9 cellular contexts compared by ENCODE assay signal in the genomic region with DNA sequence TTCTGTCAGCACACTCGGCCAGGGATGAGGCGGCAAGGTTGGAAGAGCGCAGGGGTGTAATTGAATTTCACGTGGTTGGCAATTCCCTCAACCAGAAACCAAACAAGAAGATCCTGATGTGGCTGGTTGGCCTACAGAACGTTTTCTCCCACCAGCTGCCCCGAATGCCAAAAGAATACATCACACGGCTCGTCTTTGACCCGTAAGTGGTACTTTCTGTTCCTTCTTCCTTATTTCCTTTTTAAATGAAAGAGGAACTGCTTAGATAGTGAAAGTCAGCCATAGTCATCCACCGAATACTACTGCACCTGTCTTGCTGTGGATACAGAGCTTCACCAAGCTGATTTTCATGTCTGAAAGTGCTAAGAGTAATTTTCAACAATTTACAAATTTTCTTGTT.
DNase-seq lines count a peak whose midpoint lies in the region; ATAC-seq and TF ChIP-seq lines count a peak whose summit lies in the region.
"Had no signal": no experiment of that assay in that cellular context is flagged by ENCODE, and none has a peak within 500 bp of the region (broad histone marks: within the 10 kb centered on the region; RNA-seq: fewer than 3 reads in every experiment).

No MANE protein-coding gene starts in this region.

- DNase-seq in activated naive CD4-positive, alpha-beta T cell treated with anti-CD3 and anti-CD28 coated beads, Interleukin-2, amount 10 ng/mL, durations not matched to agents 7 days and 5 days = no peak
- no peak for DNase-seq in activated naive CD4-positive, alpha-beta T cell treated with anti-CD3 and anti-CD28 coated beads for 36 hours
- DNase-seq in SKM-1 (lab: John Stamatoyannopoulos, UW; ENCODE audit: unreplicated experiment) = peak; percentile 78
- DNase-seq in upper lobe of left lung = no peak
- no peak for DNase-seq in COLO829 (ENCODE audit: low spot score)
- no peak for DNase-seq in NCI-H1048 (lab: John Stamatoyannopoulos, UW)
- no peak for DNase-seq in PC-9

- no peak overlapping the region for H3K4me2 ChIP-seq in PC-9

- H3K27ac Mint-ChIP-seq in activated naive CD4-positive, alpha-beta T cell treated with anti-CD3 and anti-CD28 coated beads, Interleukin-2, amount 10 ng/mL, durations not matched to agents 7 days and 5 days = peak overlapping the region; percentile 15
- no peak overlapping the region for H3K27ac Mint-ChIP-seq in activated naive CD4-positive, alpha-beta T cell treated with anti-CD3 and anti-CD28 coated beads for 36 hours

- no peaks in the 10 kb centered on the region for H3K9me3 Mint-ChIP-seq in activated naive CD4-positive, alpha-beta T cell treated with anti-CD3 and anti-CD28 coated beads, Interleukin-2, amount 10 ng/mL, durations not matched to agents 7 days and 5 days
- no peaks in the 10 kb centered on the region for H3K9me3 Mint-ChIP-seq in activated naive CD4-positive, alpha-beta T cell treated with anti-CD3 and anti-CD28 coated beads for 36 hours

- no peak for TF ChIP-seq EP300 in upper lobe of left lung (IDR thresholded peaks at IDR 0.05)

- no peak overlapping the region for H3K4me3 Mint-ChIP-seq in activated naive CD4-positive, alpha-beta T cell treated with anti-CD3 and anti-CD28 coated beads, Interleukin-2, amount 10 ng/mL, durations not matched to agents 7 days and 5 days
- H3K4me3 Mint-ChIP-seq in activated naive CD4-positive, alpha-beta T cell treated with anti-CD3 and anti-CD28 coated beads for 36 hours = no peak overlapping the region

- peaks cover 77% of the 10 kb centered on the region for H3K36me3 Mint-ChIP-seq in activated naive CD4-positive, alpha-beta T cell treated with anti-CD3 and anti-CD28 coated beads, Interleukin-2, amount 10 ng/mL, durations not matched to agents 7 days and 5 days
- H3K36me3 Mint-ChIP-seq in activated naive CD4-positive, alpha-beta T cell treated with anti-CD3 and anti-CD28 coated beads for 36 hours (ENCODE audit: low read depth) = peaks cover 31% of the 10 kb centered on the region

- H3K36me3 ChIP-seq in upper lobe of left lung (peaks cover 5 to 56% (median 14%) of the 10 kb centered on the region in 4 donors), PC-9 (ENCODE audit: low read depth) (no peaks in the 10 kb centered on the region)

- CTCF ChIA-PET in activated naive CD4-positive, alpha-beta T cell treated with anti-CD3 and anti-CD28 coated beads, Interleukin-2, amount 10 ng/mL, durations not matched to agents 7 days and 5 days (lab: Charles Lee) = interaction anchor here (0.9 kb wide), 1 partner anchor 23 kb away, joined by 3 read pairs; no protein-coding TSS in a partner anchor
- CTCF ChIA-PET in activated naive CD4-positive, alpha-beta T cell treated with anti-CD3 and anti-CD28 coated beads for 36 hours (lab: Charles Lee) = no interaction called here
- CTCF ChIA-PET in PC-9 (lab: Charles Lee) = no interaction called here

- H3K4me3 ChIP-seq in upper lobe of left lung (no peak overlapping the region), PC-9 (no peak overlapping the region)
- H3K4me3 ChIP-seq: gastrocnemius medialis had no signal

- 77 to 79% methylated on average over 10 of the region's 10 CpGs for WGBS in upper lobe of left lung, 2 donors

- H3K27ac ChIP-seq in upper lobe of left lung (no peak overlapping the region), PC-9 (no peak overlapping the region)
- H3K27ac ChIP-seq: gastrocnemius medialis had no signal

- intact Hi-C loops in activated naive CD4-positive, alpha-beta T cell treated with anti-CD3 and anti-CD28 coated beads for 36 hours (cut with micrococcal nuclease) = no loop called here
- intact Hi-C loops in PC-9 (cut with micrococcal nuclease; ENCODE audit: unreplicated experiment) = no loop called here

- peak; percentile 99 for ATAC-seq in HG03060 (IDR thresholded peaks at IDR 0.05; ENCODE audit: low read depth, unreplicated experiment)
- ATAC-seq in upper lobe of left lung (ENCODE audit: low FRiP score in 2 of 2) = peak; percentile 59 to 80
- ATAC-seq: gastrocnemius medialis had no signal

- no peaks in the 10 kb centered on the region for H3K9me2 ChIP-seq in PC-9 (ENCODE audit: insufficient read depth)

- H3K9me3 ChIP-seq in upper lobe of left lung = no peaks in the 10 kb centered on the region
- H3K9me3 ChIP-seq in PC-9 (ENCODE audit: insufficient read depth, low read depth) = no peaks in the 10 kb centered on the region
- H3K9me3 ChIP-seq: gastrocnemius medialis had no signal

- no peak for TF ChIP-seq POLR2A in upper lobe of left lung (IDR thresholded peaks at IDR 0.05)

- H3K27me3 Mint-ChIP-seq in activated naive CD4-positive, alpha-beta T cell treated with anti-CD3 and anti-CD28 coated beads, Interleukin-2, amount 10 ng/mL, durations not matched to agents 7 days and 5 days = no peaks in the 10 kb centered on the region
- H3K27me3 Mint-ChIP-seq in activated naive CD4-positive, alpha-beta T cell treated with anti-CD3 and anti-CD28 coated beads for 36 hours (ENCODE audit: low read depth) = no peaks in the 10 kb centered on the region

- H2AFZ ChIP-seq in PC-9 = no peak overlapping the region

- no peaks in the 10 kb centered on the region for H4K20me1 ChIP-seq in PC-9 (ENCODE audit: insufficient read depth)

- H3K79me2 ChIP-seq in PC-9 (ENCODE audit: low read depth) = no peaks in the 10 kb centered on the region

- peaks cover 6% of the 10 kb centered on the region for H3K4me1 Mint-ChIP-seq in activated naive CD4-positive, alpha-beta T cell treated with anti-CD3 and anti-CD28 coated beads, Interleukin-2, amount 10 ng/mL, durations not matched to agents 7 days and 5 days
- no peaks in the 10 kb centered on the region for H3K4me1 Mint-ChIP-seq in activated naive CD4-positive, alpha-beta T cell treated with anti-CD3 and anti-CD28 coated beads for 36 hours (ENCODE audit: low read depth)

- H3K27me3 ChIP-seq in upper lobe of left lung = no peaks in the 10 kb centered on the region
- no peaks in the 10 kb centered on the region for H3K27me3 ChIP-seq in PC-9 (ENCODE audit: insufficient read depth, low read depth)
- H3K27me3 ChIP-seq: gastrocnemius medialis had no signal

- BruUV-seq in PC-9 (replicated peaks; lab: Mats Ljungman, UMichigan) = no TSS peak

- TF ChIP-seq CTCF in upper lobe of left lung (IDR thresholded peaks at IDR 0.05) = no peak
- TF ChIP-seq CTCF in PC-9 (conservative IDR thresholded peaks at IDR 0.05) = no peak

- no peaks in the 10 kb centered on the region for H3F3A ChIP-seq in PC-9 (ENCODE audit: insufficient read depth, low read depth)

- H3K4me1 ChIP-seq in upper lobe of left lung = no peaks in the 10 kb centered on the region
- H3K4me1 ChIP-seq in PC-9 (replicated peaks; ENCODE audit: insufficient read depth) = no peaks in the 10 kb centered on the region
- H3K4me1 ChIP-seq: gastrocnemius medialis had no signal

- POLR2A ChIA-PET in PC-9 (lab: Charles Lee; ENCODE audit: unreplicated experiment) = no interaction called here
